17 cellular contexts compared by ENCODE assay signal in the genomic region with DNA sequence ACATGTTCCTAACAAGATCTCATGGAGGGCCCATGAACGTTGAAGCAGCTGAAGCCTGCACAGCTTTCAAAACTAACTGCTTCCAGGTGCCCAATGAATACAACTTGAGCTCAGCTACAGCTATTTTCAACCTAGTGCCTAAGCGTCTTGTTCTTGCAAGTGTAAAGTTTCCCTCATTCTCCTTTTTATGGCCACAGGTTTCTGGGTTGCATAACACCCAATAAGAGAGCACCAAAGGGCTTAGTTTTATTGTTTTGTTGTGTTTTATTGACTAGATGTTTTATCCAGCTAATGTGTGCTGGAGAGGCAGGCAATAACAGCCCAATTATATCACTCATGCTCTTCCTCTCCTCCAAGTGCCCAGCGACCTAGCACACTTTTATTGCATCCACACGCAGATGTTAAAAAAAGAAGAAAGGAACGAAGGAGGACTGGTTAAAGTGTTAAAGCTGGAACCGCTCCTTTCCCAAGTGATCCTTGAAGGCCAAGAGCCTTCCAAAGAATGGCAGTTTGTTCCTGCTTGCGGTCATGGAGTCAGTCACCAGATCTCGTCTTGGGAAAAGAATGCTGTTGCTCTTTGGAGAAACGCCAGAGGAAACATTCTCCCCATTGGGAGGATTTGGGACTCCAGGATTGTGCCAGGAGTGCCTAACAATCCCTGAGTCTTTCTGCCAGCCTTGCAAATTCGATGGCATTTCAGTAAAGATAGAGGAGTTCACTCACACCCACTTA.
DNase-seq lines count a peak whose midpoint lies in the region; ATAC-seq, FAIRE-seq and TF ChIP-seq lines count a peak whose summit lies in the region.
"Had no signal": no experiment of that assay in that cellular context is flagged by ENCODE, and none has a peak within 500 bp of the region (broad histone marks: within the 10 kb centered on the region; RNA-seq: fewer than 3 reads in every experiment).

No MANE protein-coding gene starts in this region.

- POLR2A ChIA-PET in Caco-2 (lab: Charles Lee) = no interaction called here

- H3K36me3 Mint-ChIP-seq in Caco-2 (ENCODE audit: insufficient read depth, unreplicated experiment) = no peaks in the 10 kb centered on the region

- intact Hi-C loops in tibial artery (cut with DNase I; ENCODE audit: low total_unique reads) (no loop called here), Caco-2 (cut with micrococcal nuclease; ENCODE audit: unreplicated experiment) (no loop called here)

- DNase-seq in H4 (ENCODE audit: low spot score) (peak; percentile 78), foreskin fibroblast (peak; percentile 72 to 91), tibial artery (peak in 1 of 2 donors; percentile 74), HTR-8/SVneo (ENCODE audit: insufficient read length, low spot score) (no peak), Caco-2 (no peak), GM03348 (ENCODE audit: low spot score) (no peak)
- no peak for DNase-seq in NK-92 treated with Interleukin-12 subunit alpha and Interleukin-12 subunit beta, amount 100 ng/mL, for 24 hours (lab: John Stamatoyannopoulos, UW)
- DNase-seq: activated CD4-positive, alpha-beta T cell treated with anti-CD3 and anti-CD28 coated beads for 36 hours; activated T-cell treated with anti-CD3 and anti-CD28 coated beads, Interleukin-2, amount 50 U/mL, for 48 hours; Calu3; NCI-H1694 treated with DMSO at 0.1 percent for 48 hours; substantia nigra; SW 1271 had no signal

- CTCF ChIA-PET in Caco-2 (lab: Charles Lee) = no interaction called here

- H3K4me3 ChIP-seq in foreskin fibroblast (ENCODE audit: low read depth in 1 of 2, low read length in 2 of 2) (no peak overlapping the region), tibial artery (no peak overlapping the region), Caco-2 (ENCODE audit: low read depth, low read length) (no peak overlapping the region)
- H3K4me3 ChIP-seq: HAP-1 had no signal

- H3K4me3 Mint-ChIP-seq in Caco-2 (ENCODE audit: unreplicated experiment) = no peak overlapping the region
- H3K4me3 Mint-ChIP-seq: activated CD4-positive, alpha-beta T cell treated with anti-CD3 and anti-CD28 coated beads for 36 hours; brain had no signal

- H3K9me3 ChIP-seq in tibial artery (no peaks in the 10 kb centered on the region), Caco-2 (no peaks in the 10 kb centered on the region)
- H3K9me3 ChIP-seq: HAP-1 had no signal

- no peaks in the 10 kb centered on the region for H3K9me3 Mint-ChIP-seq in Caco-2 (ENCODE audit: unreplicated experiment)

- H3K27me3 ChIP-seq in tibial artery = no peaks in the 10 kb centered on the region
- no peaks in the 10 kb centered on the region for H3K27me3 ChIP-seq in Caco-2 (replicated peaks; ENCODE audit: control insufficient read depth, insufficient read depth, low read length)

- H3K27me3 Mint-ChIP-seq in Caco-2 (ENCODE audit: insufficient read depth, unreplicated experiment) = no peaks in the 10 kb centered on the region
- H3K27me3 Mint-ChIP-seq: brain had no signal

- no peaks in the 10 kb centered on the region for H3K4me1 Mint-ChIP-seq in Caco-2 (ENCODE audit: low read depth, unreplicated experiment)
- H3K4me1 Mint-ChIP-seq: activated CD4-positive, alpha-beta T cell treated with anti-CD3 and anti-CD28 coated beads for 36 hours had no signal

- no peak overlapping the region for H3K27ac Mint-ChIP-seq in Caco-2 (ENCODE audit: unreplicated experiment)
- H3K27ac Mint-ChIP-seq: activated CD4-positive, alpha-beta T cell treated with anti-CD3 and anti-CD28 coated beads for 36 hours had no signal

- ATAC-seq in SK-N-SH treated with all-trans-retinoic acid at 6 μM for 48 hours = peak; percentile 35; the same call in 1 of the 3 replicates
- ATAC-seq: activated CD4-positive, alpha-beta T cell treated with anti-CD3 and anti-CD28 coated beads for 36 hours had no signal

- BruUV-seq in Caco-2 (replicated peaks; lab: Mats Ljungman, UMichigan) = no TSS peak

- H3K36me3 ChIP-seq in tibial artery (no peaks in the 10 kb centered on the region), Caco-2 (ENCODE audit: control insufficient read depth, insufficient read depth, low read length) (no peaks in the 10 kb centered on the region)
- H3K36me3 ChIP-seq: HAP-1 had no signal

- peaks cover 0 to 48% (median 24%) of the 10 kb centered on the region in 4 donors for H3K4me1 ChIP-seq in tibial artery
- no peaks in the 10 kb centered on the region for H3K4me1 ChIP-seq in Caco-2
- H3K4me1 ChIP-seq: HAP-1 had no signal

- H3K27ac ChIP-seq in tibial artery = peak overlapping the region; percentile 6 to 54

- FAIRE-seq in HTR-8/SVneo (lab: Jason Lieb, UNC) = no peak
- FAIRE-seq: GM19239 had no signal

- TF ChIP-seq CTCF in foreskin fibroblast (IDR thresholded peaks at IDR 0.05; ENCODE audit: low read depth, low read length) (no peak), tibial artery (IDR thresholded peaks at IDR 0.05) (no peak), Caco-2 (IDR thresholded peaks at IDR 0.05; ENCODE audit: insufficient read depth in 1 of 2, low read depth in 1 of 2, low read length in 1 of 2, severe bottlenecking in 1 of 2, unreplicated experiment in 1 of 2) (no peak)

TF ChIP-seq in SK-N-SH treated with all-trans-retinoic acid at 6 μM for 48 hours, 23 proteins besides CTCF, POLR2A, EP300 and RAD21:
- no peak for TF ChIP-seq ISL1 (CRISPR knock-in tag; IDR thresholded peaks at IDR 0.05)
- TF ChIP-seq ESRRG (CRISPR knock-in tag; IDR thresholded peaks at IDR 0.05) = no peak
- TF ChIP-seq SNAI2 (CRISPR knock-in tag; IDR thresholded peaks at IDR 0.05) = no peak
- TF ChIP-seq TCF4 (CRISPR knock-in tag; IDR thresholded peaks at IDR 0.05; ENCODE audit: borderline replicate concordance) = no peak
- no peak for TF ChIP-seq BACH2 (CRISPR knock-in tag; IDR thresholded peaks at IDR 0.05; ENCODE audit: borderline replicate concordance)
- TF ChIP-seq ZFP30 (CRISPR knock-in tag; IDR thresholded peaks at IDR 0.05) = no peak
- no peak for TF ChIP-seq CSDC2 (CRISPR knock-in tag; IDR thresholded peaks at IDR 0.05)
- no peak for TF ChIP-seq ZNF8 (CRISPR knock-in tag; IDR thresholded peaks at IDR 0.05)
- TF ChIP-seq, protein P1, sequence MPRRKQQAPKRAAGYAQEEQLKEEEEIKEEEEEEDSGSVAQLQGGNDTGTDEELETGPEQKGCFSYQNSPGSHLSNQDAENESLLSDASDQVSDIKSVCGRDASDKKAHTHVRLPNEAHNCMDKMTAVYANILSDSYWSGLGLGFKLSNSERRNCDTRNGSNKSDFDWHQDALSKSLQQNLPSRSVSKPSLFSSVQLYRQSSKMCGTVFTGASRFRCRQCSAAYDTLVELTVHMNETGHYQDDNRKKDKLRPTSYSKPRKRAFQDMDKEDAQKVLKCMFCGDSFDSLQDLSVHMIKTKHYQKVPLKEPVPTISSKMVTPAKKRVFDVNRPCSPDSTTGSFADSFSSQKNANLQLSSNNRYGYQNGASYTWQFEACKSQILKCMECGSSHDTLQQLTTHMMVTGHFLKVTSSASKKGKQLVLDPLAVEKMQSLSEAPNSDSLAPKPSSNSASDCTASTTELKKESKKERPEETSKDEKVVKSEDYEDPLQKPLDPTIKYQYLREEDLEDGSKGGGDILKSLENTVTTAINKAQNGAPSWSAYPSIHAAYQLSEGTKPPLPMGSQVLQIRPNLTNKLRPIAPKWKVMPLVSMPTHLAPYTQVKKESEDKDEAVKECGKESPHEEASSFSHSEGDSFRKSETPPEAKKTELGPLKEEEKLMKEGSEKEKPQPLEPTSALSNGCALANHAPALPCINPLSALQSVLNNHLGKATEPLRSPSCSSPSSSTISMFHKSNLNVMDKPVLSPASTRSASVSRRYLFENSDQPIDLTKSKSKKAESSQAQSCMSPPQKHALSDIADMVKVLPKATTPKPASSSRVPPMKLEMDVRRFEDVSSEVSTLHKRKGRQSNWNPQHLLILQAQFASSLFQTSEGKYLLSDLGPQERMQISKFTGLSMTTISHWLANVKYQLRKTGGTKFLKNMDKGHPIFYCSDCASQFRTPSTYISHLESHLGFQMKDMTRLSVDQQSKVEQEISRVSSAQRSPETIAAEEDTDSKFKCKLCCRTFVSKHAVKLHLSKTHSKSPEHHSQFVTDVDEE (CRISPR knock-in tag; IDR thresholded peaks at IDR 0.05) = no peak
- no peak for TF ChIP-seq ZC3H10 (CRISPR knock-in tag; IDR thresholded peaks at IDR 0.05)
- TF ChIP-seq ZNF565 (CRISPR knock-in tag; conservative IDR thresholded peaks at IDR 0.05; ENCODE audit: low read depth) = no peak
- TF ChIP-seq, protein P2, sequence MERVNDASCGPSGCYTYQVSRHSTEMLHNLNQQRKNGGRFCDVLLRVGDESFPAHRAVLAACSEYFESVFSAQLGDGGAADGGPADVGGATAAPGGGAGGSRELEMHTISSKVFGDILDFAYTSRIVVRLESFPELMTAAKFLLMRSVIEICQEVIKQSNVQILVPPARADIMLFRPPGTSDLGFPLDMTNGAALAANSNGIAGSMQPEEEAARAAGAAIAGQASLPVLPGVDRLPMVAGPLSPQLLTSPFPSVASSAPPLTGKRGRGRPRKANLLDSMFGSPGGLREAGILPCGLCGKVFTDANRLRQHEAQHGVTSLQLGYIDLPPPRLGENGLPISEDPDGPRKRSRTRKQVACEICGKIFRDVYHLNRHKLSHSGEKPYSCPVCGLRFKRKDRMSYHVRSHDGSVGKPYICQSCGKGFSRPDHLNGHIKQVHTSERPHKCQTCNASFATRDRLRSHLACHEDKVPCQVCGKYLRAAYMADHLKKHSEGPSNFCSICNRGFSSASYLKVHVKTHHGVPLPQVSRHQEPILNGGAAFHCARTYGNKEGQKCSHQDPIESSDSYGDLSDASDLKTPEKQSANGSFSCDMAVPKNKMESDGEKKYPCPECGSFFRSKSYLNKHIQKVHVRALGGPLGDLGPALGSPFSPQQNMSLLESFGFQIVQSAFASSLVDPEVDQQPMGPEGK (CRISPR knock-in tag; IDR thresholded peaks at IDR 0.05; ENCODE audit: borderline replicate concordance) = no peak

Comparison
In these comparisons a context has a peak if more than half of its experiments do, and no peak if none do; other contexts are left out.
1. DNase-seq: peak in H4 (single experiment) and foreskin fibroblast (2 of 2); none in HTR-8/SVneo (single experiment), NK-92 treated with Interleukin-12 subunit alpha and Interleukin-12 subunit beta, amount 100 ng/mL, for 24 hours (single experiment), Caco-2 (0 of 2) and GM03348 (single experiment).